In genomic region chr7:26038201-26038990, GRCh38 we compare ENCODE assay signal across 17 cellular contexts.
"Had no signal": no experiment of that assay in that cellular context is flagged by ENCODE, and none has a peak within 500 bp of the region (broad histone marks: within the 10 kb centered on the region; RNA-seq: fewer than 3 reads in every experiment).

No MANE protein-coding gene starts in this region.

- DNase-seq: activated CD4-positive, alpha-beta memory T cell treated with anti-CD3 and anti-CD28 coated beads, Interleukin-2, amount 10 ng/mL, durations not matched to agents 7 days and 5 days; activated CD4-positive, alpha-beta T cell treated with anti-CD3 and anti-CD28 coated beads for 1 hour; activated naive CD4-positive, alpha-beta T cell treated with Interleukin-2 at 50 U/mL for 16 hours; activated naive CD8-positive, alpha-beta T cell treated with anti-CD3 and anti-CD28 coated beads, Interleukin-2, amount 50 U/mL, for 24 hours; effector CD4-positive, alpha-beta T cell; kidney; left ventricle myocardium inferior; mesenchymal stem cell; pancreas; stimulated activated naive B cell treated with anti-CD40 and anti-IgM and Interleukin-4, amounts not matched to agents 10 μg/mL and 1 μg/mL and 100 μg/mL, for 72 hours; substantia nigra; trophoblast cell had no signal

- H3K9me3 Mint-ChIP-seq: activated CD4-positive, alpha-beta memory T cell treated with anti-CD3 and anti-CD28 coated beads, Interleukin-2, amount 10 ng/mL, durations not matched to agents 7 days and 5 days; activated naive CD8-positive, alpha-beta T cell treated with anti-CD3 and anti-CD28 coated beads, Interleukin-2, amount 50 U/mL, for 24 hours; activated T-helper 1 cell treated with anti-CD3 and anti-CD28 coated beads, Interleukin-12 subunit alpha, Interleukin-12 subunit beta, Interleukin-2, Interleukin-4 antibody, amounts not matched to agents 30 ng/mL and 10 ng/mL and 1 ng/mL, durations not matched to agents 14 hours and 24 hours and 36 hours; neural progenitor cell had no signal

- H3K4me1 Mint-ChIP-seq: stimulated activated naive B cell treated with anti-CD40 and anti-IgM and Interleukin-4, amounts not matched to agents 10 μg/mL and 1 μg/mL and 100 μg/mL, for 72 hours had no signal

- H3K27ac Mint-ChIP-seq: activated CD4-positive, alpha-beta memory T cell treated with anti-CD3 and anti-CD28 coated beads, Interleukin-2, amount 10 ng/mL, durations not matched to agents 7 days and 5 days; activated naive CD8-positive, alpha-beta T cell treated with anti-CD3 and anti-CD28 coated beads, Interleukin-2, amount 50 U/mL, for 24 hours; activated T-helper 1 cell treated with anti-CD3 and anti-CD28 coated beads, Interleukin-12 subunit alpha, Interleukin-12 subunit beta, Interleukin-2, Interleukin-4 antibody, amounts not matched to agents 30 ng/mL and 10 ng/mL and 1 ng/mL, durations not matched to agents 14 hours and 24 hours and 36 hours; neural progenitor cell; stimulated activated naive B cell treated with anti-CD40 and anti-IgM and Interleukin-4, amounts not matched to agents 10 μg/mL and 1 μg/mL and 100 μg/mL, for 72 hours had no signal

- H3K27ac ChIP-seq: ascending aorta, coronary artery, left ventricle myocardium inferior, neural progenitor cell, pancreas, right atrium auricular region had no signal

- ATAC-seq: activated naive CD8-positive, alpha-beta T cell treated with anti-CD3 and anti-CD28 coated beads, Interleukin-2, amount 50 U/mL, for 24 hours; pancreas; stimulated activated naive B cell treated with anti-CD40 and anti-IgM and Interleukin-4, amounts not matched to agents 10 μg/mL and 1 μg/mL and 100 μg/mL, for 72 hours had no signal

- H3K4me3 Mint-ChIP-seq: activated CD4-positive, alpha-beta memory T cell treated with anti-CD3 and anti-CD28 coated beads, Interleukin-2, amount 10 ng/mL, durations not matched to agents 7 days and 5 days; activated naive CD8-positive, alpha-beta T cell treated with anti-CD3 and anti-CD28 coated beads, Interleukin-2, amount 50 U/mL, for 24 hours; activated T-helper 1 cell treated with anti-CD3 and anti-CD28 coated beads, Interleukin-12 subunit alpha, Interleukin-12 subunit beta, Interleukin-2, Interleukin-4 antibody, amounts not matched to agents 30 ng/mL and 10 ng/mL and 1 ng/mL, durations not matched to agents 14 hours and 24 hours and 36 hours; neural progenitor cell; stimulated activated naive B cell treated with anti-CD40 and anti-IgM and Interleukin-4, amounts not matched to agents 10 μg/mL and 1 μg/mL and 100 μg/mL, for 72 hours had no signal

- H3K36me3 Mint-ChIP-seq: neural progenitor cell had no signal
